Comparison of ENCODE assay signal across 27 cellular contexts in genomic region chr2:29452036-29452435, GRCh38.
A peak's percentile ranks its signal among the peaks of the same experiment; 100 is the strongest.
DNase-seq lines count a peak whose midpoint lies in the region; TF ChIP-seq lines count a peak whose summit lies in the region.
"Had no signal": no experiment of that assay in that cellular context is flagged by ENCODE, and none has a peak within 500 bp of the region (broad histone marks: within the 10 kb centered on the region; RNA-seq: fewer than 3 reads in every experiment).

No MANE protein-coding gene starts in this region.

- TF ChIP-seq POLR2A in thyroid gland (IDR thresholded peaks at IDR 0.05) (no peak), breast epithelium (IDR thresholded peaks at IDR 0.05) (no peak)

- no peak overlapping the region for H3K4me3 ChIP-seq in thyroid gland (replicated peaks in 1 of 3)
- no peak overlapping the region for H3K4me3 ChIP-seq in breast epithelium
- H3K4me3 ChIP-seq: A549; BLaER1; BLaER1 treated with 17β-estradiol and CSF1 and Interleukin-3, amounts not matched to agents 10 nM and 100 nM had no signal

- intact Hi-C loops in thyroid gland (cut with DNase I) (no loop called here), breast epithelium (cut with DNase I; ENCODE audit: low total_unique reads) (no loop called here)

- no peaks in the 10 kb centered on the region for H3K27me3 ChIP-seq in thyroid gland
- no peaks in the 10 kb centered on the region for H3K27me3 ChIP-seq in breast epithelium
- H3K27me3 ChIP-seq: BE2C; BLaER1; BLaER1 treated with 17β-estradiol and CSF1 and Interleukin-3, amounts not matched to agents 10 nM and 100 nM had no signal

- peak; percentile 65 to 68 for DNase-seq in thyroid gland
- no peak for DNase-seq in breast epithelium (ENCODE audit: low spot score in 2 of 2)
- DNase-seq: 8988T; ACHN; AML-193; BE2C; C1 segment of cervical spinal cord; Caco-2; Calu3; CD4-positive, alpha-beta memory T cell; CD4-positive, alpha-beta T cell; CD4-positive, CD25-positive, alpha-beta regulatory T cell; CD8-positive, alpha-beta memory T cell; CD8-positive, alpha-beta T cell; COR-L47; DMS 273 treated with DMSO at 0.1 percent for 48 hours; DMS153; DMS53; DMS79; DMS79 treated with DMSO at 0.1 percent for 48 hours; DND-41; EL had no signal

- H3K4me1 ChIP-seq in thyroid gland: peaks cover 19 to 26% of the 10 kb centered on the region in 2 donors
- H3K4me1 ChIP-seq in breast epithelium: no peaks in the 10 kb centered on the region
- H3K4me1 ChIP-seq: A549, Caco-2 had no signal

- H3K9me3 ChIP-seq in thyroid gland (no peaks in the 10 kb centered on the region), breast epithelium (no peaks in the 10 kb centered on the region)
- H3K9me3 ChIP-seq: A549; BE2C; BLaER1; BLaER1 treated with 17β-estradiol and CSF1 and Interleukin-3, amounts not matched to agents 10 nM and 100 nM; Caco-2 had no signal

- H3K36me3 ChIP-seq in thyroid gland: no peaks in the 10 kb centered on the region
- no peaks in the 10 kb centered on the region for H3K36me3 ChIP-seq in breast epithelium
- H3K36me3 ChIP-seq: BE2C; BLaER1; BLaER1 treated with 17β-estradiol and CSF1 and Interleukin-3, amounts not matched to agents 10 nM and 100 nM had no signal

- TF ChIP-seq CTCF in thyroid gland (IDR thresholded peaks at IDR 0.05) (no peak), breast epithelium (IDR thresholded peaks at IDR 0.05) (no peak)

- WGBS in thyroid gland, 2 donors: 22 to 28% methylated on average over 5 of the region's 5 CpGs

- H3K27ac ChIP-seq in thyroid gland (peak overlapping the region; percentile 23 to 59 (median 55)), breast epithelium (no peak overlapping the region)
- H3K27ac ChIP-seq: 22Rv1; A549; BLaER1; BLaER1 treated with 17β-estradiol and CSF1 and Interleukin-3, amounts not matched to agents 10 nM and 100 nM; C4-2B had no signal

Comparison
In these comparisons a context has a peak if more than half of its experiments do, and no peak if none do; other contexts are left out.
1. DNase-seq: peak in thyroid gland (2 of 2); none in breast epithelium (0 of 2).
2. H3K27ac ChIP-seq: peak in thyroid gland (3 of 3); none in breast epithelium (0 of 2).